Comparison of ENCODE assay signal across 10 cellular contexts in the genomic region with DNA sequence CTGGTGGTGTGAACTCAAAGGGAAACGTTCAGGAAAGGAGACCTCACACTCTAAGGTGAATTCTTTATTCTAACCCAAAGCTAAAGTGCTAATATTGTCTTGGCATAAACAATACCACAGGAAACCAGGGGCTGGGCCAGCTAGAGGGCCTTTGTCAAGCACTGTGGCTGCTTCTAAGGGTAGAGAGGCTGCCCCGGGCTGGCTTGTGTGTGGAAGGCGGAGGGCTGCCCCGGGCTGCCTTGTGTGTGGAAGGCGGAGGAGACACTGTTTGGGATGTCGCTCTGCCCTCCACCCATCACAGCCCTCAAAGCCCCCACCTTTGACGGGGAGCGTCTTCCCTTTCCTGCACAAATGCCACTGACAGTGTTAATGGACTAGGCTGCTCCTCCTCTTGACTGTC.
DNase-seq lines count a peak whose midpoint lies in the region; ATAC-seq and TF ChIP-seq lines count a peak whose summit lies in the region.
"Had no signal": no experiment of that assay in that cellular context is flagged by ENCODE, and none has a peak within 500 bp of the region (broad histone marks: within the 10 kb centered on the region; RNA-seq: fewer than 3 reads in every experiment).

No MANE protein-coding gene starts in this region.

- ATAC-seq in heart right ventricle (peak; percentile 26 to 67 (median 57)), body of pancreas (no peak)
- peak; percentile 73 to 78 for ATAC-seq in natural killer cell treated with Interleukin-12 subunit alpha and Interleukin-12 subunit beta and Interleukin-15 and Interleukin-18, amount 100 ng/mL, for 72 hours

- H3K4me3 ChIP-seq in heart right ventricle (no peak overlapping the region), body of pancreas (no peak overlapping the region)

- peak overlapping the region; percentile 5 to 85 (median 68) for H3K27ac ChIP-seq in heart right ventricle
- no peak overlapping the region for H3K27ac ChIP-seq in body of pancreas
- H3K27ac ChIP-seq: WERI-Rb-1 had no signal

- peak overlapping the region; percentile 43 for H3K4me3 Mint-ChIP-seq in natural killer cell treated with Interleukin-12 subunit alpha and Interleukin-12 subunit beta and Interleukin-15 and Interleukin-18, amount 100 ng/mL, for 72 hours

- H3K9me3 Mint-ChIP-seq in natural killer cell treated with Interleukin-12 subunit alpha and Interleukin-12 subunit beta and Interleukin-15 and Interleukin-18, amount 100 ng/mL, for 72 hours = no peaks in the 10 kb centered on the region

- H3K4me1 ChIP-seq in heart right ventricle (peaks cover 19 to 85% (median 61%) of the 10 kb centered on the region in 9 donors), body of pancreas (peaks cover 50% of the 10 kb centered on the region)

- H3K36me3 ChIP-seq in heart right ventricle (no peaks in the 10 kb centered on the region), body of pancreas (replicated peaks in 1 of 2; ENCODE audit: insufficient read depth in 1 of 2, low read depth in 2 of 2) (no peaks in the 10 kb centered on the region)
- H3K36me3 ChIP-seq: WERI-Rb-1 had no signal

- no peaks in the 10 kb centered on the region for H3K9me3 ChIP-seq in heart right ventricle
- no peaks in the 10 kb centered on the region for H3K9me3 ChIP-seq in body of pancreas

- H3K27me3 Mint-ChIP-seq in natural killer cell treated with Interleukin-12 subunit alpha and Interleukin-12 subunit beta and Interleukin-15 and Interleukin-18, amount 100 ng/mL, for 72 hours = no peaks in the 10 kb centered on the region

- TF ChIP-seq POLR2A in body of pancreas (IDR thresholded peaks at IDR 0.05) = no peak

- 61 to 64% methylated on average over 8 of the region's 8 CpGs for WGBS in heart right ventricle, 2 donors
- WGBS in body of pancreas, 2 donors = 64 to 82% methylated on average over 8 of the region's 8 CpGs

- DNase-seq in heart right ventricle (peak in 1 of 2 donors; percentile 56), cardiac septum (ENCODE audit: low spot score) (no peak), GM19238 (ENCODE audit: insufficient read length, low spot score) (no peak), body of pancreas (no peak), NCI-H187 treated with DMSO at 0.1 percent for 48 hours (lab: John Stamatoyannopoulos, UW) (no peak), ACHN (no peak)
- DNase-seq in central memory CD4-positive, alpha-beta T cell = peak; percentile 56
- DNase-seq in natural killer cell treated with Interleukin-12 subunit alpha and Interleukin-12 subunit beta and Interleukin-15 and Interleukin-18, amount 100 ng/mL, for 72 hours (ENCODE audit: low spot score) = peak; percentile 60
- DNase-seq: stimulated activated CD4-positive, alpha-beta T cell treated with anti-CD3 and anti-CD28 coated beads, Interleukin-4, amount 100 ng/mL, for 1 hour; WERI-Rb-1 had no signal

- in situ Hi-C loops in ACHN (cut with HindIII; ENCODE audit: low pct_ligation_motif_present, low pct_unique_long_range_greater_than_20kb, low sequenced_read_pairs) = no loop called here

- TF ChIP-seq CTCF in heart right ventricle (IDR thresholded peaks at IDR 0.05) (no peak), body of pancreas (IDR thresholded peaks at IDR 0.05) (no peak)

- intact Hi-C loops in heart right ventricle (cut with DNase I) = loop anchor here in 5 of 10 donors (5.0 to 10.0 kb wide), 4 partner anchors 163 to 377 kb away; no protein-coding TSS in a partner anchor
- intact Hi-C loops in cardiac septum (cut with DNase I) = no loop called here
- intact Hi-C loops in body of pancreas (cut with DNase I) = no loop called here

- H3K27me3 ChIP-seq in heart right ventricle (no peaks in the 10 kb centered on the region), body of pancreas (no peaks in the 10 kb centered on the region)

- peaks cover 42 to 46% of the 10 kb centered on the region in 2 donors for H3K4me1 Mint-ChIP-seq in natural killer cell treated with Interleukin-12 subunit alpha and Interleukin-12 subunit beta and Interleukin-15 and Interleukin-18, amount 100 ng/mL, for 72 hours (ENCODE audit: low read depth in 2 of 2)

- H3K27ac Mint-ChIP-seq in natural killer cell treated with Interleukin-12 subunit alpha and Interleukin-12 subunit beta and Interleukin-15 and Interleukin-18, amount 100 ng/mL, for 72 hours = peak overlapping the region; percentile 78 to 81

- H3K36me3 Mint-ChIP-seq in natural killer cell treated with Interleukin-12 subunit alpha and Interleukin-12 subunit beta and Interleukin-15 and Interleukin-18, amount 100 ng/mL, for 72 hours = no peaks in the 10 kb centered on the region

Comparison
In these comparisons a context has a peak if more than half of its experiments do, and no peak if none do; other contexts are left out.
1. DNase-seq: peak in central memory CD4-positive, alpha-beta T cell (single experiment) and natural killer cell treated with Interleukin-12 subunit alpha and Interleukin-12 subunit beta and Interleukin-15 and Interleukin-18, amount 100 ng/mL, for 72 hours (single experiment); none in cardiac septum (single experiment), GM19238 (single experiment), body of pancreas (0 of 4), NCI-H187 treated with DMSO at 0.1 percent for 48 hours (single experiment) and ACHN (single experiment).
2. H3K27ac ChIP-seq: peak in heart right ventricle (10 of 10); none in body of pancreas (0 of 4).